22 cellular contexts compared by ENCODE assay signal in genomic region chr19:34237283-34237682, GRCh38. TPM values are rescaled to one million over a fixed set of nuclear protein-coding genes. Genes with fewer than 3 reads are reported as not detected.
DNase-seq lines count a peak whose midpoint lies in the region; ATAC-seq, FAIRE-seq and TF ChIP-seq lines count a peak whose summit lies in the region.
"Had no signal": no experiment of that assay in that cellular context is flagged by ENCODE, and none has a peak within 500 bp of the region (broad histone marks: within the 10 kb centered on the region; RNA-seq: fewer than 3 reads in every experiment).

No MANE protein-coding gene starts in this region.

- H4K91ac ChIP-seq in H1 (replicated peaks; ENCODE audit: insufficient read length, low read length) (no peak overlapping the region), neuronal stem cell (ENCODE audit: low read depth, low read length, poor library complexity) (no peak overlapping the region)

- POLR2A ChIA-PET in H1 (lab: Charles Lee; ENCODE audit: partially characterized antibody) = interaction anchor here (1.1 to 1.6 kb wide), 5 partner anchors 10 to 66 kb away, joined by 3 to 4 read pairs (median 3); no protein-coding TSS in a partner anchor

- H2BK5ac ChIP-seq in H1 (ENCODE audit: low read depth, low read length) (no peak overlapping the region), neuronal stem cell (ENCODE audit: low read length) (no peak overlapping the region)

- H2BK12ac ChIP-seq in H1 (ENCODE audit: low read depth, low read length) = no peak overlapping the region
- H2BK12ac ChIP-seq in neuronal stem cell (ENCODE audit: low read length) = no peak overlapping the region

- 57% methylated on average over 3 of the region's 3 CpGs; no CpG with 5 or more reads in 1 of the 2 experiments for WGBS in H1 (ENCODE audit: extremely low coverage in 1 of 2, insufficient coverage in 1 of 2, insufficient read length in 1 of 2, insufficient replicate concordance in 2 of 2, low coverage in 1 of 2, low lambda C conversion rate in 2 of 2, missing lambda C conversion rate in 1 of 2), 2 experiments
- no CpG with 5 or more reads among the region's 3 CpGs for WGBS in neuronal stem cell (ENCODE audit: extremely low coverage in 2 of 2, insufficient read length in 2 of 2, insufficient replicate concordance in 1 of 2), 2 donors

- H4K5ac ChIP-seq in H1 (ENCODE audit: insufficient read length, low read depth, low read length) = no peak overlapping the region

- H3K56ac ChIP-seq in H1 (replicated peaks; ENCODE audit: insufficient read length, low read depth, low read length) = no peak overlapping the region

- H2BK15ac ChIP-seq in H1 (ENCODE audit: low read length) (no peak overlapping the region), neuronal stem cell (ENCODE audit: low read length) (no peak overlapping the region)

- H3K4me1 Mint-ChIP-seq in GM23338 (peaks cover 18% of the 10 kb centered on the region), nephron progenitor cell (peaks cover 9% of the 10 kb centered on the region)

- H3K9ac ChIP-seq in HUES48 (ENCODE audit: low read depth, low read length) (no peak overlapping the region), H1 (replicated peaks in 1 of 4; ENCODE audit: extremely low read depth in 1 of 4, low read depth in 3 of 4, low read length in 3 of 4) (no peak overlapping the region), neuronal stem cell (ENCODE audit: low read depth, low read length, poor library complexity) (no peak overlapping the region)
- H3K9ac ChIP-seq: BLaER1 had no signal

- H3K4ac ChIP-seq in H1 (replicated peaks; ENCODE audit: insufficient read length, low read depth, low read length) = no peak overlapping the region
- H3K4ac ChIP-seq in neuronal stem cell (ENCODE audit: low read length) = no peak overlapping the region

- H3K9me2 ChIP-seq in GM23338 (ENCODE audit: insufficient read depth) = no peaks in the 10 kb centered on the region

- H3K4me3 Mint-ChIP-seq in GM23338 (peak overlapping the region; percentile 3; the same call in 1 of the 3 replicates), nephron progenitor cell (no peak overlapping the region)
- H3K4me3 Mint-ChIP-seq: CD4-positive, alpha-beta T cell; IgD-negative memory B cell had no signal

- no peaks in the 10 kb centered on the region for H3K27me3 ChIP-seq in GM23338 (ENCODE audit: insufficient read depth)
- H3K27me3 ChIP-seq in HUES48 (ENCODE audit: control insufficient read depth, insufficient read depth, low read length) = no peaks in the 10 kb centered on the region
- no peaks in the 10 kb centered on the region for H3K27me3 ChIP-seq in H1 (replicated peaks in 1 of 4; ENCODE audit: control insufficient read depth in 3 of 4, extremely low read depth in 1 of 4, insufficient read depth in 3 of 4, low read length in 3 of 4)
- H3K27me3 ChIP-seq in neuronal stem cell (ENCODE audit: control insufficient read depth in 3 of 3, insufficient read depth in 3 of 3, low read depth in 1 of 3, low read length in 3 of 3) = no peaks in the 10 kb centered on the region
- H3K27me3 ChIP-seq in BE2C = no peaks in the 10 kb centered on the region
- H3K27me3 ChIP-seq: BLaER1 had no signal

- TF ChIP-seq EP300 in H1 (IDR thresholded peaks at IDR 0.05; ENCODE audit: borderline replicate concordance in 1 of 2, low read depth in 2 of 2, low read length in 2 of 2) = no peak

- no peak overlapping the region for H2BK20ac ChIP-seq in H1 (ENCODE audit: low read length)

- H3K23ac ChIP-seq in H1 (ENCODE audit: insufficient read length) = no peak overlapping the region
- H3K23ac ChIP-seq in neuronal stem cell (ENCODE audit: low read depth, low read length, poor library complexity) = no peak overlapping the region

- no peak for TF ChIP-seq RAD21 in H1 (IDR thresholded peaks at IDR 0.05 in 1 of 2, conservative IDR thresholded peaks at IDR 0.05 in 1 of 2; ENCODE audit: low read depth in 2 of 2, low read length in 2 of 2)

- H4K20me1 ChIP-seq in GM23338 (replicated peaks; ENCODE audit: insufficient read depth) (no peaks in the 10 kb centered on the region; the same call in none of the 2 replicates), H1 (replicated peaks in 1 of 2; ENCODE audit: control insufficient read depth in 1 of 2, insufficient read depth in 2 of 2, low read length in 2 of 2) (no peaks in the 10 kb centered on the region)

- CTCF ChIA-PET in H1 (lab: Charles Lee; ENCODE audit: partially characterized antibody) = interaction anchor here (0.6 to 1.8 kb wide), 5 partner anchors 12 to 109 kb away, joined by 3 to 10 read pairs (median 4); no protein-coding TSS in a partner anchor

- peaks cover 9% of the 10 kb centered on the region for H3K27me3 Mint-ChIP-seq in GM23338 (ENCODE audit: insufficient read depth, low read depth, poor library complexity)
- H3K27me3 Mint-ChIP-seq in nephron progenitor cell (ENCODE audit: low read depth, poor library complexity) = no peaks in the 10 kb centered on the region
- H3K27me3 Mint-ChIP-seq: CD4-positive, alpha-beta T cell; IgD-negative memory B cell had no signal

- H3K9me3 Mint-ChIP-seq in GM23338 = no peaks in the 10 kb centered on the region; the same call in 2 of the 3 replicates
- H3K9me3 Mint-ChIP-seq in nephron progenitor cell = no peaks in the 10 kb centered on the region
- H3K9me3 Mint-ChIP-seq: CD4-positive, alpha-beta T cell; IgD-negative memory B cell had no signal

- peak overlapping the region; percentile 41; the same call in 1 of the 2 replicates for H3K27ac ChIP-seq in GM23338 (ENCODE audit: low read depth)
- peak overlapping the region; percentile 83 for H3K27ac ChIP-seq in HUES48 (ENCODE audit: low read depth, low read length)
- H3K27ac ChIP-seq in H1 (ENCODE audit: low read depth, low read length) = no peak overlapping the region
- H3K27ac ChIP-seq in neuronal stem cell (replicated peaks; ENCODE audit: low read length) = no peak overlapping the region
- H3K27ac ChIP-seq: BLaER1, HL-60 had no signal

- no peak for FAIRE-seq in H1 (lab: Jason Lieb, UNC)
- FAIRE-seq: GM18507 had no signal

- H3K79me2 ChIP-seq in GM23338 (replicated peaks; ENCODE audit: insufficient read depth) (no peaks in the 10 kb centered on the region), H1 (ENCODE audit: control insufficient read depth in 1 of 2, insufficient read depth in 2 of 2, low read length in 2 of 2) (no peaks in the 10 kb centered on the region)

- TF ChIP-seq CTCF in GM23338 (conservative IDR thresholded peaks at IDR 0.05; ENCODE audit: low read depth in 2 of 2) (no peak), H1 (IDR thresholded peaks at IDR 0.05; ENCODE audit: control extremely low read depth in 1 of 3, insufficient read depth in 1 of 3, low read depth in 1 of 3, low read length in 3 of 3) (no peak), nephron progenitor cell (IDR thresholded peaks at IDR 0.05) (no peak), BE2C (IDR thresholded peaks at IDR 0.05; ENCODE audit: low read depth, low read length) (no peak)

- H3K18ac ChIP-seq in H1 (ENCODE audit: extremely low read depth, low read length) (no peak overlapping the region), neuronal stem cell (ENCODE audit: low read length) (no peak overlapping the region)

- 0 out of 2 replicates have a peak overlapping the region, but pooled peaks have one; percentile 3 for H3K4me2 ChIP-seq in GM23338
- H3K4me2 ChIP-seq in H1 (ENCODE audit: insufficient read depth in 1 of 2, low read depth in 2 of 2, low read length in 2 of 2) = no peak overlapping the region
- no peak overlapping the region for H3K4me2 ChIP-seq in neuronal stem cell (ENCODE audit: insufficient read depth, low read length, poor library complexity, severe bottlenecking)
- H3K4me2 ChIP-seq: BLaER1 had no signal

- H2AK5ac ChIP-seq in H1 (ENCODE audit: low read depth, low read length) = no peak overlapping the region
- H2AK5ac ChIP-seq in neuronal stem cell (ENCODE audit: low read depth, low read length) = no peak overlapping the region

- H3K36me3 ChIP-seq in GM23338 (ENCODE audit: insufficient read depth) = no peaks in the 10 kb centered on the region
- no peaks in the 10 kb centered on the region for H3K36me3 ChIP-seq in HUES48 (ENCODE audit: control insufficient read depth, insufficient read depth, low read length)
- H3K36me3 ChIP-seq in H1 (ENCODE audit: control insufficient read depth in 2 of 4, insufficient read depth in 4 of 4, low read length in 3 of 4) = no peaks in the 10 kb centered on the region
- peaks cover 0 to 8% of the 10 kb centered on the region in 2 donors for H3K36me3 ChIP-seq in neuronal stem cell (replicated peaks in 1 of 2; ENCODE audit: control insufficient read depth in 2 of 2, insufficient read depth in 2 of 2, low read length in 2 of 2)
- no peaks in the 10 kb centered on the region for H3K36me3 ChIP-seq in BE2C

- H3K79me1 ChIP-seq in H1 (ENCODE audit: low read depth, low read length) = no peaks in the 10 kb centered on the region
- H3K79me1 ChIP-seq in neuronal stem cell (ENCODE audit: low read depth, low read length) = no peaks in the 10 kb centered on the region

- H2BK120ac ChIP-seq in H1 (replicated peaks; ENCODE audit: low read depth, low read length) (no peak overlapping the region), neuronal stem cell (ENCODE audit: low read depth, low read length) (no peak overlapping the region)

- H3K27ac Mint-ChIP-seq in GM23338 (peak overlapping the region; percentile 31), nephron progenitor cell (peak overlapping the region; percentile 83)
- H3K27ac Mint-ChIP-seq: CD4-positive, alpha-beta T cell had no signal

- H2AFZ ChIP-seq in GM23338 (no peak overlapping the region), H1 (ENCODE audit: low read length) (no peak overlapping the region), neuronal stem cell (ENCODE audit: low read length) (no peak overlapping the region)

- H3K23me2 ChIP-seq in H1 (ENCODE audit: low read depth, low read length) = no peaks in the 10 kb centered on the region

- intact Hi-C loops in Right ventricle myocardium inferior (cut with DNase I) = no loop called here

- H3K4me3 ChIP-seq in GM23338 (no peak overlapping the region), HUES48 (ENCODE audit: low read depth, low read length) (no peak overlapping the region), H1 (ENCODE audit: extremely low read depth in 1 of 4, insufficient read depth in 2 of 4, low read depth in 3 of 4, low read length in 4 of 4) (no peak overlapping the region), neuronal stem cell (ENCODE audit: low read length in 2 of 2) (no peak overlapping the region), BE2C (ENCODE audit: low read depth, low read length) (no peak overlapping the region)
- H3K4me3 ChIP-seq: BLaER1 had no signal

- H3K9me3 ChIP-seq in HUES48 (ENCODE audit: control insufficient read depth, insufficient read depth, low read length) (no peaks in the 10 kb centered on the region), H1 (ENCODE audit: insufficient read depth in 2 of 2, low read depth in 1 of 2, low read length in 1 of 2) (no peaks in the 10 kb centered on the region), neuronal stem cell (replicated peaks in 1 of 2; ENCODE audit: control insufficient read depth in 2 of 2, insufficient read depth in 1 of 2, low read depth in 1 of 2, low read length in 2 of 2) (no peaks in the 10 kb centered on the region), BE2C (no peaks in the 10 kb centered on the region)
- H3K9me3 ChIP-seq: BLaER1, Caco-2 had no signal

- H3F3A ChIP-seq in GM23338 (replicated peaks; ENCODE audit: low read depth) = peaks cover 20% of the 10 kb centered on the region; the same call in 1 of the 2 replicates

- H3K36me3 Mint-ChIP-seq in GM23338 (ENCODE audit: low read depth) = peaks cover 5% of the 10 kb centered on the region; the same call in 2 of the 3 replicates
- H3K36me3 Mint-ChIP-seq in nephron progenitor cell (ENCODE audit: low read depth) = peaks cover 34% of the 10 kb centered on the region

- ATAC-seq in GM23338 (peak; percentile 20; the same call in 2 of the 3 replicates), Right ventricle myocardium inferior (no peak)
- ATAC-seq: Panc1, SK-N-SH treated with all-trans-retinoic acid at 6 μM for 48 hours had no signal

- DNase-seq in GM23338 (ENCODE audit: low spot score) (no peak), H1 (ENCODE audit: low read depth in 1 of 2, low spot score in 2 of 2) (no peak), nephron progenitor cell (no peak), neuronal stem cell (ENCODE audit: low spot score) (no peak), BE2C (no peak), NCI-H2171 (lab: John Stamatoyannopoulos, UW) (no peak), Right ventricle myocardium inferior (ENCODE audit: missing footprints) (no peak)
- DNase-seq: CD4-positive, alpha-beta T cell; NCI-H1105; NCI-H146; NCI-H2029; NCI-H345; NCI-H524; NCI-H774 had no signal

- peaks cover 23% of the 10 kb centered on the region for H3K4me1 ChIP-seq in GM23338 (ENCODE audit: insufficient read depth)
- peaks cover 13% of the 10 kb centered on the region for H3K4me1 ChIP-seq in HUES48 (ENCODE audit: control insufficient read depth, insufficient read depth, low read length)
- peaks cover 0 to 4% (median 2%) of the 10 kb centered on the region in 4 experiments; a peak in 2 of 7 replicates for H3K4me1 ChIP-seq in H1 (replicated peaks in 1 of 4; ENCODE audit: control insufficient read depth in 3 of 4, insufficient read depth in 4 of 4, low read length in 3 of 4)
- H3K4me1 ChIP-seq in neuronal stem cell (ENCODE audit: control insufficient read depth in 2 of 2, insufficient read depth in 1 of 2, low read depth in 1 of 2, low read length in 2 of 2) = no peaks in the 10 kb centered on the region
- no peaks in the 10 kb centered on the region for H3K4me1 ChIP-seq in BE2C
- H3K4me1 ChIP-seq: Caco-2 had no signal

- H4K8ac ChIP-seq in H1 (ENCODE audit: extremely low read depth, insufficient read depth, low read length) (no peak overlapping the region), neuronal stem cell (ENCODE audit: low read depth, low read length) (no peak overlapping the region)

- no peak for TF ChIP-seq POLR2A in H1 (IDR thresholded peaks at IDR 0.05; ENCODE audit: control extremely low read depth in 1 of 2, low read depth in 2 of 2, low read length in 2 of 2)

- H3K14ac ChIP-seq in H1 (ENCODE audit: insufficient read length) (no peak overlapping the region), neuronal stem cell (ENCODE audit: low read length) (no peak overlapping the region)

RNA-seq across cellular contexts. Expression of gene GARRE1, which starts 17.1 kb away (rescaled TPM):
- 16.0 and 19.4 TPM in 2 replicates for total RNA-seq in GM23338 (2014; rRNA removed; shearing (Covaris generic))
- 20.0 and 23.5 TPM in 2 replicates for polyA plus RNA-seq in GM23338 (2016; fragmentation: Nextera tagmentation; extraction: Ambion mirVana)
- 19.4 and 23.1 TPM in 2 replicates for total RNA-seq in H1 (2021; fragmentation: NEBNext Ultra II Directional; extraction: Animal tissue kit (Norgen Biotek cat#: 25700))
- 16.4 and 23.6 TPM in 2 replicates for polyA plus RNA-seq in H1 (2011; rRNA removed)
- 15.3 TPM for polyA plus RNA-seq in H1 (2011; cell fraction: cytosol; rRNA removed)
- polyA plus RNA-seq in H1 (2011; cell fraction: nucleus; rRNA removed) = 18.4 TPM
- 11.4 to 15.5 TPM (median 12.9 TPM) in 4 replicates for polyA plus RNA-seq in H1 (2012, experiment 1 of 2)
- 5.9 TPM for polyA plus RNA-seq in H1 (2012, experiment 2 of 2)
- 23.5 TPM for polyA plus RNA-seq in H1 (2013, experiment 1 of 2)
- 20.7 TPM for polyA plus RNA-seq in H1 (2013, experiment 2 of 2)
- 18.4 and 20.4 TPM in 2 replicates for polyA minus RNA-seq in H1 (2011; rRNA and poly(A)+ RNA removed)
- polyA minus RNA-seq in H1 (2011; cell fraction: cytosol; rRNA and poly(A)+ RNA removed) = 17.0 TPM
- 15.2 TPM for polyA minus RNA-seq in H1 (2011; cell fraction: nucleus; rRNA and poly(A)+ RNA removed)
- 37.1 TPM for polyA plus RNA-seq in neuronal stem cell (2013, experiment 1 of 2)
- polyA plus RNA-seq in neuronal stem cell (2013, experiment 2 of 2) = 40.7 TPM
- polyA plus RNA-seq in BE2C (2012; ENCODE audit: insufficient read depth, insufficient read length, low read depth) = 13.4 TPM
- total RNA-seq in Right ventricle myocardium inferior = 16.3 TPM

Comparison
In these comparisons a context has a peak if more than half of its experiments do, and no peak if none do; other contexts are left out.
1. H3K27ac ChIP-seq: peak in GM23338 (single experiment) and HUES48 (single experiment); none in H1 (single experiment) and neuronal stem cell (single experiment).